In the genomic region with DNA sequence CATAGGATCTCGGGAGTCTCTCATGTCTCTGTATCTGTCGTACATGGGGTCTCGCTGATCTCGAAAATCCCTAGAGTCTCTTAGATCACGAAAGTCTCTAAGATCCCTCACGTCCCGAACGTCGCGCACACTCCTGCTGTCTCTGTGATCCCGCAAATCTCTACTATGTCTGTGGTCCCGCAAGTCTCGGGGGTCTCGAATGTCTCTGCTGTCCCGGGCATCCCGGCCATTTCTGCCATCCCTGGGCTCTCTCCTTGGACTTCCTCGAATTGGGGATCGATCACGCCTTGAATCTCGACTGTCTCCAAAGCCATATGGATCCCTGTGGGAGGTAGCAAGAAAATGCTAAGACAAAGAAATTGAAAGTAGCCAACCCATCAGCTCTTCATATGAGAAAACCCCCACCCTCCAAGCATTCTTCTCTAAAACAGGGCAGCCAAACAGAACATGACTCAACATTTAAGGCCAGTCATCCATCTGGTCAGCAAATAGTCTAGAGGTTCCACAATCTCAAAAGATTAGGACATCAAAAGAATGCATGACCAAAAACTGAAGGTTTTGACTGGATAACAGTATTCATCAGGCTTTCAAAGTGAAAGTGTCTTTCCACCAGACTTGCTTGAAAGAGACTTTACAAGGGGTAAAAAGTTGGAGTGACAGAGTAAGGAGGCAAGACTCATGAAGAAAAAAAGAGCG, we compare ENCODE assay signal across 15 cellular contexts. TPM values are rescaled to one million over a fixed set of nuclear protein-coding genes. Genes with fewer than 3 reads are reported as not detected.
DNase-seq lines count a peak whose midpoint lies in the region; ATAC-seq and FAIRE-seq lines count a peak whose summit lies in the region.
"Had no signal": no experiment of that assay in that cellular context is flagged by ENCODE, and none has a peak within 500 bp of the region (broad histone marks: within the 10 kb centered on the region; RNA-seq: fewer than 3 reads in every experiment).

No MANE protein-coding gene starts in this region.

- FAIRE-seq in RCC 7860 (lab: Jason Lieb, UNC): peak; percentile 81
- FAIRE-seq: endometrium, keratinocyte had no signal

- DNase-seq in ELR (ENCODE audit: low read depth) (peak; percentile 65), RCC 7860 (ENCODE audit: low spot score) (peak; percentile 84), fibroblast of gingiva (ENCODE audit: low read depth) (peak; percentile 52), renal cortical epithelial cell (ENCODE audit: low read depth) (peak; percentile 58), NCI-H510A treated with DMSO at 0.1 percent for 48 hours (lab: John Stamatoyannopoulos, UW) (no peak)
- no peak for DNase-seq in stimulated activated naive CD4-positive, alpha-beta T cell (lab: John Stamatoyannopoulos, UW)
- DNase-seq: activated naive CD8-positive, alpha-beta T cell treated with anti-CD3 and anti-CD28 coated beads, Interleukin-2, amount 50 U/mL, for 24 hours; NCI-H1694; NCI-H510A; stimulated activated CD4-positive, alpha-beta T cell treated with anti-CD3 and anti-CD28 coated beads, Interleukin-4, amount 100 ng/mL, for 1 hour; thyroid gland had no signal

- ATAC-seq in HG02973 (IDR thresholded peaks at IDR 0.05; ENCODE audit: unreplicated experiment): no peak
- ATAC-seq: activated naive CD8-positive, alpha-beta T cell treated with anti-CD3 and anti-CD28 coated beads, Interleukin-2, amount 50 U/mL, for 24 hours; sciatic nerve had no signal

RNA-seq across cellular contexts. Expression of a gene that starts 19.4 kb away (rescaled TPM):
- 6.1 and 25.3 TPM in 2 replicates for total RNA-seq in renal cortical epithelial cell

RNA-seq across cellular contexts. Expression of a gene that starts 41.3 kb away (rescaled TPM):
- 0.17 and 0.55 TPM in 2 replicates for total RNA-seq in renal cortical epithelial cell

RNA-seq across cellular contexts. Expression of a gene that starts 47.8 kb away (rescaled TPM):
- total RNA-seq in renal cortical epithelial cell: 38.6 and 89.6 TPM in 2 replicates

Comparison
In these comparisons a context has a peak if more than half of its experiments do, and no peak if none do; other contexts are left out.
1. DNase-seq: peak in ELR (single experiment), RCC 7860 (single experiment), fibroblast of gingiva (single experiment) and renal cortical epithelial cell (single experiment); none in NCI-H510A treated with DMSO at 0.1 percent for 48 hours (single experiment) and stimulated activated naive CD4-positive, alpha-beta T cell (0 of 6).